Comparison of ENCODE assay signal across 10 cellular contexts in genomic region chr2:47568164-47568861, GRCh38. TPM values are rescaled to one million over a fixed set of nuclear protein-coding genes. Genes with fewer than 3 reads are reported as not detected.
DNase-seq lines count a peak whose midpoint lies in the region; ATAC-seq and TF ChIP-seq lines count a peak whose summit lies in the region.
"Had no signal": no experiment of that assay in that cellular context is flagged by ENCODE, and none has a peak within 500 bp of the region (broad histone marks: within the 10 kb centered on the region; RNA-seq: fewer than 3 reads in every experiment).

No MANE protein-coding gene starts in this region.

- peaks cover 12 to 18% of the 10 kb centered on the region in 2 donors for H3K36me3 Mint-ChIP-seq in naive B cell
- no peaks in the 10 kb centered on the region for H3K36me3 Mint-ChIP-seq in stimulated activated naive B cell treated with anti-CD40 and anti-IgM and Interleukin-4, amounts not matched to agents 10 μg/mL and 1 μg/mL and 100 μg/mL, for 72 hours
- H3K36me3 Mint-ChIP-seq: CD4-positive, CD25-positive, alpha-beta regulatory T cell had no signal

- WGBS in HUES64: 88% methylated on average over 1 of the region's 1 CpG

- H3K9me3 ChIP-seq in HUES64 (ENCODE audit: insufficient read depth, low read depth, low read length) (no peaks in the 10 kb centered on the region), WERI-Rb-1 (ENCODE audit: severe bottlenecking) (no peaks in the 10 kb centered on the region)

- H3K9ac ChIP-seq in HUES64 (ENCODE audit: low read depth, low read length): no peak overlapping the region

- H3K27ac ChIP-seq in HUES64 (ENCODE audit: low read depth, low read length): no peak overlapping the region
- peak overlapping the region; percentile 93 for H3K27ac ChIP-seq in WERI-Rb-1

- H3K27me3 ChIP-seq in HUES64 (ENCODE audit: insufficient read depth, low read length) (peaks cover 53% of the 10 kb centered on the region), WERI-Rb-1 (ENCODE audit: insufficient read depth, low read depth, severe bottlenecking) (no peaks in the 10 kb centered on the region)

- peaks cover 6% of the 10 kb centered on the region; the same call in 1 of the 2 replicates for H3K4me1 ChIP-seq in HUES64 (ENCODE audit: insufficient read depth, low read length)

- H3K27ac Mint-ChIP-seq in naive B cell: no peak overlapping the region
- H3K27ac Mint-ChIP-seq in stimulated activated naive B cell treated with anti-CD40 and anti-IgM and Interleukin-4, amounts not matched to agents 10 μg/mL and 1 μg/mL and 100 μg/mL, for 72 hours: no peak overlapping the region
- H3K27ac Mint-ChIP-seq: activated B cell treated with CpG ODN at 0.5 μM for 24 hours; CD4-positive, CD25-positive, alpha-beta regulatory T cell had no signal

- DNase-seq in DMS53 (lab: John Stamatoyannopoulos, UW) (peak; percentile 90), WERI-Rb-1 (peak; percentile 92), naive B cell (no peak), globus pallidus (ENCODE audit: low spot score) (no peak)
- DNase-seq in activated CD4-positive, CD25-positive, alpha-beta regulatory T cell (lab: John Stamatoyannopoulos, UW): no peak
- no peak for DNase-seq in stimulated activated naive B cell treated with anti-CD40 and anti-IgM and Interleukin-4, amounts not matched to agents 10 μg/mL and 1 μg/mL and 100 μg/mL, for 72 hours
- DNase-seq: activated B cell treated with CpG ODN at 0.5 μM for 24 hours; CD4-positive, CD25-positive, alpha-beta regulatory T cell; left colon had no signal

- TF ChIP-seq CTCF in WERI-Rb-1 (IDR thresholded peaks at IDR 0.05; ENCODE audit: low read depth, low read length): no peak

- H3K36me3 ChIP-seq in HUES64 (ENCODE audit: insufficient read depth, low read length): no peaks in the 10 kb centered on the region; the same call in 1 of the 2 replicates
- peaks cover 51% of the 10 kb centered on the region for H3K36me3 ChIP-seq in WERI-Rb-1

- peak overlapping the region in 6 of 8 donors; percentile 1 to 82 (median 80) for H3K4me3 Mint-ChIP-seq in naive B cell
- peak overlapping the region in 1 of 2 donors; percentile 88 for H3K4me3 Mint-ChIP-seq in stimulated activated naive B cell treated with anti-CD40 and anti-IgM and Interleukin-4, amounts not matched to agents 10 μg/mL and 1 μg/mL and 100 μg/mL, for 72 hours

- no peak for ATAC-seq in naive B cell (ENCODE audit: low read depth in 2 of 2)
- no peak for ATAC-seq in stimulated activated naive B cell treated with anti-CD40 and anti-IgM and Interleukin-4, amounts not matched to agents 10 μg/mL and 1 μg/mL and 100 μg/mL, for 72 hours (replicated peaks)
- ATAC-seq: left colon had no signal

- peak overlapping the region; percentile 65; the same call in 1 of the 2 replicates for H3K4me3 ChIP-seq in HUES64 (ENCODE audit: low read length)
- H3K4me3 ChIP-seq in WERI-Rb-1 (ENCODE audit: low read depth, low read length): peak overlapping the region; percentile 59

- H3K4me1 Mint-ChIP-seq in naive B cell: peaks cover 18 to 25% (median 18%) of the 10 kb centered on the region in 3 donors
- peaks cover 14 to 28% of the 10 kb centered on the region in 2 donors for H3K4me1 Mint-ChIP-seq in stimulated activated naive B cell treated with anti-CD40 and anti-IgM and Interleukin-4, amounts not matched to agents 10 μg/mL and 1 μg/mL and 100 μg/mL, for 72 hours

- peaks cover 0 to 11% (median under 1%) of the 10 kb centered on the region in 7 donors for H3K9me3 Mint-ChIP-seq in naive B cell
- peaks cover 0 to 2% of the 10 kb centered on the region in 2 donors for H3K9me3 Mint-ChIP-seq in stimulated activated naive B cell treated with anti-CD40 and anti-IgM and Interleukin-4, amounts not matched to agents 10 μg/mL and 1 μg/mL and 100 μg/mL, for 72 hours
- H3K9me3 Mint-ChIP-seq: activated B cell treated with CpG ODN at 0.5 μM for 24 hours had no signal

- peaks cover 33 to 66% (median 65%) of the 10 kb centered on the region in 3 donors for H3K27me3 Mint-ChIP-seq in naive B cell
- H3K27me3 Mint-ChIP-seq in stimulated activated naive B cell treated with anti-CD40 and anti-IgM and Interleukin-4, amounts not matched to agents 10 μg/mL and 1 μg/mL and 100 μg/mL, for 72 hours: peaks cover 58% of the 10 kb centered on the region in 2 donors

RNA-seq across cellular contexts. Expression of gene KCNK12, which starts 2.5 kb away (rescaled TPM):
- 2.1 TPM for polyA plus RNA-seq in HUES64 (2013, experiment 1 of 2)
- 2.9 TPM for polyA plus RNA-seq in HUES64 (2013, experiment 2 of 2)
- under 1 TPM in 5 of 6 donors, not detected in 1; 0.04 to 0.25 (median 0.21) TPM for polyA plus RNA-seq in naive B cell (ENCODE audit: low read depth in 6 of 6)

Comparison
In these comparisons a context has a peak if more than half of its experiments do, and no peak if none do; other contexts are left out.
1. DNase-seq: peak in DMS53 (single experiment) and WERI-Rb-1 (single experiment); none in naive B cell (single experiment), globus pallidus (single experiment), activated CD4-positive, CD25-positive, alpha-beta regulatory T cell (0 of 4) and stimulated activated naive B cell treated with anti-CD40 and anti-IgM and Interleukin-4, amounts not matched to agents 10 μg/mL and 1 μg/mL and 100 μg/mL, for 72 hours (single experiment).